ENCODE assay signal across 8 cellular contexts in genomic region chr14:50231475-50232275, GRCh38. TPM values are rescaled to one million over a fixed set of nuclear protein-coding genes. Genes with fewer than 3 reads are reported as not detected.
DNase-seq lines count a peak whose midpoint lies in the region; ATAC-seq and TF ChIP-seq lines count a peak whose summit lies in the region.

Gene SOS2, minus strand, starts transcription at chr14:50231578. Its CDS starts 295 bp downstream, at chr14:50231283.

- H3K27ac Mint-ChIP-seq in activated CD4-positive, alpha-beta T cell treated with anti-CD3 and anti-CD28 coated beads for 36 hours = peak within 1 kb of the TSS; percentile 85
- H3K27ac Mint-ChIP-seq in chondrocyte (ENCODE audit: unreplicated experiment) = peak within 1 kb of the TSS; percentile 94

- ATAC-seq in GM19035 (IDR thresholded peaks at IDR 0.05; ENCODE audit: unreplicated experiment) (peak; percentile 78), HG03342 (IDR thresholded peaks at IDR 0.05; ENCODE audit: unreplicated experiment) (peak; percentile 83)
- peak; percentile 78 for ATAC-seq in activated CD4-positive, alpha-beta T cell treated with anti-CD3 and anti-CD28 coated beads for 36 hours

- H3K27ac ChIP-seq in layer of hippocampus (ENCODE audit: low read depth, low read length) = peak within 1 kb of the TSS; percentile 93

- intact Hi-C loops in activated CD4-positive, alpha-beta T cell treated with anti-CD3 and anti-CD28 coated beads for 36 hours (cut with DNase I, micrococcal nuclease) = loop anchor here (1.0 to 5.0 kb wide), 20 partner anchors 81 to 645 kb away; partner anchors contain the start of genes DMAC2L (in 2 of the 2), L2HGDH (in 2 of the 2), KLHDC2 (in 1 of the 2) and NEMF (in 1 of the 2)

- CTCF ChIA-PET in activated CD4-positive, alpha-beta T cell treated with anti-CD3 and anti-CD28 coated beads for 36 hours (lab: Charles Lee) = interaction anchor here (1.4 kb wide), 1 partner anchor 115 kb away, joined by 4 read pairs; the partner anchor contains the start of gene VCPKMT

- TF ChIP-seq CTCF in chondrocyte (IDR thresholded peaks at IDR 0.05) = peak; percentile 46

- peak; percentile 64 to 68 for DNase-seq in AML-193 (lab: John Stamatoyannopoulos, UW)
- DNase-seq in NCI-H446 treated with DMSO at 0.1 percent for 48 hours (lab: John Stamatoyannopoulos, UW) = peak; percentile 73
- peak; percentile 90 for DNase-seq in activated CD4-positive, alpha-beta T cell treated with anti-CD3 and anti-CD28 coated beads for 36 hours
- peak; percentile 94 for DNase-seq in chondrocyte (ENCODE audit: low spot score)
- DNase-seq in stimulated activated CD4-positive, alpha-beta T cell treated with anti-CD3 and anti-CD28 coated beads, Interleukin-1b, Interleukin-23, amount 100 ng/mL, for 4 hours (ENCODE audit: low read depth in 2 of 2) = peak; percentile 65 to 68

- H3K9me3 Mint-ChIP-seq in activated CD4-positive, alpha-beta T cell treated with anti-CD3 and anti-CD28 coated beads for 36 hours (ENCODE audit: low read depth) = peaks cover 10% of the 10 kb centered on the region
- peaks cover 2% of the 10 kb centered on the region for H3K9me3 Mint-ChIP-seq in chondrocyte (ENCODE audit: low read depth)

- H3K27me3 ChIP-seq in layer of hippocampus (ENCODE audit: control insufficient read depth, insufficient read depth, low read length) = no peaks in the 10 kb centered on the region

- POLR2A ChIA-PET in activated CD4-positive, alpha-beta T cell treated with anti-CD3 and anti-CD28 coated beads for 36 hours (lab: Charles Lee) = interaction anchor here (0.6 to 1.1 kb wide), 2 partner anchors 115 to 528 kb away, joined by 3 to 4 read pairs; partner anchors contain the start of gene VCPKMT

- no peaks in the 10 kb centered on the region for H3K27me3 Mint-ChIP-seq in activated CD4-positive, alpha-beta T cell treated with anti-CD3 and anti-CD28 coated beads for 36 hours
- H3K27me3 Mint-ChIP-seq in chondrocyte (ENCODE audit: low read depth) = no peaks in the 10 kb centered on the region

- peak within 1 kb of the TSS; percentile 78 for H3K4me3 Mint-ChIP-seq in activated CD4-positive, alpha-beta T cell treated with anti-CD3 and anti-CD28 coated beads for 36 hours
- peak within 1 kb of the TSS; percentile 77 for H3K4me3 Mint-ChIP-seq in chondrocyte (ENCODE audit: unreplicated experiment)

- H3K4me1 Mint-ChIP-seq in activated CD4-positive, alpha-beta T cell treated with anti-CD3 and anti-CD28 coated beads for 36 hours = peaks cover 39% of the 10 kb centered on the region
- H3K4me1 Mint-ChIP-seq in chondrocyte (ENCODE audit: low read depth) = peaks cover 48% of the 10 kb centered on the region

- peaks cover 18% of the 10 kb centered on the region for H3K36me3 Mint-ChIP-seq in activated CD4-positive, alpha-beta T cell treated with anti-CD3 and anti-CD28 coated beads for 36 hours (ENCODE audit: low read depth)
- no peaks in the 10 kb centered on the region for H3K36me3 Mint-ChIP-seq in chondrocyte (ENCODE audit: low read depth)

RNA-seq across cellular contexts. Expression of gene SOS2, which starts in this region (rescaled TPM):
- 10 to 100 TPM; 20.2 to 20.9 TPM for total RNA-seq in activated CD4-positive, alpha-beta T cell treated with anti-CD3 and anti-CD28 coated beads for 36 hours
- total RNA-seq in chondrocyte = 25.3 to 28.1 TPM (median 25.8 TPM) in 3 replicates

Comparison
In these comparisons a context has a peak if more than half of its experiments do, and no peak if none do; other contexts are left out.
1. Peak in every context shown above with its lines: DNase-seq, ATAC-seq and H3K27ac ChIP-seq.